1 cellular context compared by ENCODE assay signal in the genomic region with DNA sequence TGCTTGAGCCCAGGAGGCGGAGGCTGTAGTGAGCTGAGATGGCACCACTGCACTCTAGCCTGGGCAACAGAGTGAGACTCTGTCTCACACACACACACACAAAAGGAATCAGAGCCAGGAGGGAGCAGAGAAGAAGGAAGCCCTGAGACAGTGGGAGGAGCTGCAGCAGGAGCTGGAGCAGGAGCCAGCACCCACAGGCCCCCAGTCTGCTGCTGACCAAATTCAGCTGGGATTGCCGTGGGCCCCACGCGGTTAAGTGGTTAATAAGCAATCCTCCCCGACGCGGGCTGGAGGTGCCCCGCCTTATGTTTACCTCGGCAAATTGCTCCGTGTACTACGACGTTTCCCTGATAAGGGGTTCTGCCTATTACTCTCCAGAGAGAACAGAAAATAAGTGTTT.
TF ChIP-seq lines count a peak whose summit lies in the region.

No MANE protein-coding gene starts in this region.

TF ChIP-seq in IMR-90, 13 proteins besides CTCF, POLR2A, EP300 and RAD21:
- TF ChIP-seq, protein P1, sequence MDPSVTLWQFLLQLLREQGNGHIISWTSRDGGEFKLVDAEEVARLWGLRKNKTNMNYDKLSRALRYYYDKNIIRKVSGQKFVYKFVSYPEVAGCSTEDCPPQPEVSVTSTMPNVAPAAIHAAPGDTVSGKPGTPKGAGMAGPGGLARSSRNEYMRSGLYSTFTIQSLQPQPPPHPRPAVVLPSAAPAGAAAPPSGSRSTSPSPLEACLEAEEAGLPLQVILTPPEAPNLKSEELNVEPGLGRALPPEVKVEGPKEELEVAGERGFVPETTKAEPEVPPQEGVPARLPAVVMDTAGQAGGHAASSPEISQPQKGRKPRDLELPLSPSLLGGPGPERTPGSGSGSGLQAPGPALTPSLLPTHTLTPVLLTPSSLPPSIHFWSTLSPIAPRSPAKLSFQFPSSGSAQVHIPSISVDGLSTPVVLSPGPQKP (IDR thresholded peaks at IDR 0.05; ENCODE audit: borderline replicate concordance, low read depth, low read length) = no peak
- no peak for TF ChIP-seq SMC3 (IDR thresholded peaks at IDR 0.05; ENCODE audit: low read depth, low read length)
- no peak for TF ChIP-seq NFE2L2 (IDR thresholded peaks at IDR 0.05; ENCODE audit: low read depth, low read length)
- no peak for TF ChIP-seq RFX5 (IDR thresholded peaks at IDR 0.05; ENCODE audit: low read depth, low read length)
- TF ChIP-seq MAZ (IDR thresholded peaks at IDR 0.05; ENCODE audit: borderline replicate concordance, low read depth, low read length) = no peak
- TF ChIP-seq USF2 (IDR thresholded peaks at IDR 0.05; ENCODE audit: low read depth, low read length) = no peak
- no peak for TF ChIP-seq CHD1 (IDR thresholded peaks at IDR 0.05; ENCODE audit: low read depth, low read length)
- TF ChIP-seq FOS (IDR thresholded peaks at IDR 0.05; ENCODE audit: low read depth, low read length) = no peak
- TF ChIP-seq CEBPB (IDR thresholded peaks at IDR 0.05; ENCODE audit: low read depth, low read length) = no peak
- no peak for TF ChIP-seq RCOR1 (IDR thresholded peaks at IDR 0.05; ENCODE audit: insufficient replicate concordance, low read length)
- TF ChIP-seq MXI1 (IDR thresholded peaks at IDR 0.05; ENCODE audit: borderline replicate concordance, low read depth, low read length) = no peak
